Comparison of ENCODE assay signal across 1 cellular context in genomic region chr6:42424906-42425474, GRCh38.
TF ChIP-seq lines count a peak whose summit lies in the region.

No MANE protein-coding gene starts in this region.

TF ChIP-seq in K562, 482 proteins besides CTCF, POLR2A, EP300 and RAD21:
- no peak for TF ChIP-seq HMGN3 (IDR thresholded peaks at IDR 0.05; ENCODE audit: borderline replicate concordance, extremely low read depth, insufficient read length, low read depth, low read length)
- no peak for TF ChIP-seq TCFL5 (CRISPR knock-in tag; conservative IDR thresholded peaks at IDR 0.05)
- TF ChIP-seq MGA (IDR thresholded peaks at IDR 0.05): no peak
- TF ChIP-seq, protein P1, sequence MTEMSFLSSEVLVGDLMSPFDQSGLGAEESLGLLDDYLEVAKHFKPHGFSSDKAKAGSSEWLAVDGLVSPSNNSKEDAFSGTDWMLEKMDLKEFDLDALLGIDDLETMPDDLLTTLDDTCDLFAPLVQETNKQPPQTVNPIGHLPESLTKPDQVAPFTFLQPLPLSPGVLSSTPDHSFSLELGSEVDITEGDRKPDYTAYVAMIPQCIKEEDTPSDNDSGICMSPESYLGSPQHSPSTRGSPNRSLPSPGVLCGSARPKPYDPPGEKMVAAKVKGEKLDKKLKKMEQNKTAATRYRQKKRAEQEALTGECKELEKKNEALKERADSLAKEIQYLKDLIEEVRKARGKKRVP (CRISPR knock-in tag; IDR thresholded peaks at IDR 0.05): no peak
- TF ChIP-seq SIN3A (IDR thresholded peaks at IDR 0.05; ENCODE audit: borderline replicate concordance in 2 of 2, control insufficient read depth in 1 of 2, low read depth in 2 of 2, low read length in 2 of 2): no peak
- no peak for TF ChIP-seq ZFX (CRISPR knock-in tag; IDR thresholded peaks at IDR 0.05)
- no peak for TF ChIP-seq ZNF263 (CRISPR knock-in tag; IDR thresholded peaks at IDR 0.05; ENCODE audit: borderline replicate concordance)
- TF ChIP-seq MIER1 (IDR thresholded peaks at IDR 0.05; ENCODE audit: low read depth): no peak
- TF ChIP-seq HNRNPUL1 (IDR thresholded peaks at IDR 0.05; ENCODE audit: low read length): no peak
- TF ChIP-seq ZNF124 (CRISPR knock-in tag; IDR thresholded peaks at IDR 0.05): no peak
- no peak for TF ChIP-seq CREM (IDR thresholded peaks at IDR 0.05; ENCODE audit: low read depth)
- no peak for TF ChIP-seq HMG20B (CRISPR knock-in tag; IDR thresholded peaks at IDR 0.05)
- TF ChIP-seq BRD9 (IDR thresholded peaks at IDR 0.05; ENCODE audit: low read depth, partially characterized antibody): no peak
- no peak for TF ChIP-seq ZNF316 (IDR thresholded peaks at IDR 0.05)
- no peak for TF ChIP-seq GTF2A2 (tag; IDR thresholded peaks at IDR 0.05)
- no peak for TF ChIP-seq THAP7 (CRISPR knock-in tag; IDR thresholded peaks at IDR 0.05)
- TF ChIP-seq ZBTB7A (IDR thresholded peaks at IDR 0.05; ENCODE audit: borderline replicate concordance, control insufficient read depth, low read depth, low read length): no peak
- TF ChIP-seq KDM4B (IDR thresholded peaks at IDR 0.05; ENCODE audit: borderline replicate concordance in 2 of 2, low read depth in 1 of 2): no peak
- TF ChIP-seq PTBP1 (IDR thresholded peaks at IDR 0.05; ENCODE audit: low read depth, low read length): no peak
- no peak for TF ChIP-seq KAT7 (CRISPR knock-in tag; IDR thresholded peaks at IDR 0.05; ENCODE audit: borderline replicate concordance)
